Comparison of ENCODE assay signal across 1 cellular context in genomic region chr12:84689638-84690037, GRCh38.
TF ChIP-seq lines count a peak whose summit lies in the region.

No MANE protein-coding gene starts in this region.

TF ChIP-seq in GM23338, 12 proteins besides CTCF, POLR2A, EP300 and RAD21 (continued from another document):
- peak; percentile 52; the same call in 1 of the 2 replicates for TF ChIP-seq ETS1 (IDR thresholded peaks at IDR 0.05)
- TF ChIP-seq CREB1 (CRISPR knock-in tag; IDR thresholded peaks at IDR 0.05; ENCODE audit: low read depth), result no peak
- no peak for TF ChIP-seq ZNF114 (CRISPR knock-in tag; IDR thresholded peaks at IDR 0.05)
- TF ChIP-seq ZNF462 (CRISPR knock-in tag; IDR thresholded peaks at IDR 0.05), result no peak
- TF ChIP-seq ZNF331 (CRISPR knock-in tag; IDR thresholded peaks at IDR 0.05; ENCODE audit: low read depth), result no peak
